In genomic region chr12:22687677-22688076, GRCh38 we compare ENCODE assay signal across 8 cellular contexts.
DNase-seq lines count a peak whose midpoint lies in the region; ATAC-seq and TF ChIP-seq lines count a peak whose summit lies in the region.

No MANE protein-coding gene starts in this region.

- H3K4me1 ChIP-seq in mammary epithelial cell (ENCODE audit: insufficient read depth, low read length) = peaks cover 9% of the 10 kb centered on the region
- peaks cover 14% of the 10 kb centered on the region for H3K4me1 ChIP-seq in skeletal muscle satellite cell (ENCODE audit: control insufficient read depth, insufficient read depth, low read length)
- no peaks in the 10 kb centered on the region for H3K4me1 ChIP-seq in suprapubic skin

- H3K27me3 Mint-ChIP-seq in Calu3 (ENCODE audit: unreplicated experiment) = no peaks in the 10 kb centered on the region

- no peaks in the 10 kb centered on the region for H3K4me1 Mint-ChIP-seq in Calu3 (ENCODE audit: low read depth, unreplicated experiment)

- no peak for TF ChIP-seq EP300 in suprapubic skin (IDR thresholded peaks at IDR 0.05)

- in situ Hi-C loops in mammary epithelial cell (cut with MboI; ENCODE audit: low sequenced_read_pairs in 2 of 2) = no loop called here

- H3K27ac Mint-ChIP-seq in Calu3 (ENCODE audit: unreplicated experiment) = no peak overlapping the region

- H3K4me3 ChIP-seq in mammary epithelial cell (replicated peaks in 1 of 3; ENCODE audit: insufficient read depth in 1 of 3, low read depth in 2 of 3, low read length in 3 of 3) (no peak overlapping the region), skeletal muscle satellite cell (ENCODE audit: low read length) (no peak overlapping the region), suprapubic skin (no peak overlapping the region)

- H3K36me3 ChIP-seq in mammary epithelial cell (ENCODE audit: insufficient read depth, low read length) (peaks cover 4% of the 10 kb centered on the region), skeletal muscle satellite cell (ENCODE audit: insufficient read depth, low read length) (peaks cover 9% of the 10 kb centered on the region), suprapubic skin (no peaks in the 10 kb centered on the region)

- no peak overlapping the region for H3K9ac ChIP-seq in mammary epithelial cell (ENCODE audit: insufficient read depth, low read length)
- peak overlapping the region; percentile 56 for H3K9ac ChIP-seq in skeletal muscle satellite cell (ENCODE audit: low read depth, low read length)

- H3K27ac ChIP-seq in mammary epithelial cell (ENCODE audit: insufficient read depth, low read depth, low read length) (no peak overlapping the region), suprapubic skin (no peak overlapping the region)

- 80% methylated on average over 3 of the region's 3 CpGs for WGBS in mammary epithelial cell (ENCODE audit: low coverage, missing lambda C conversion rate)
- 69% methylated on average over 3 of the region's 3 CpGs for WGBS in suprapubic skin

- no peak overlapping the region for H2AFZ ChIP-seq in mammary epithelial cell (ENCODE audit: low read depth, low read length)

- H3K4me2 ChIP-seq in mammary epithelial cell (ENCODE audit: insufficient read depth, low read depth, low read length) (no peak overlapping the region), skeletal muscle satellite cell (ENCODE audit: low read length) (peak overlapping the region; percentile 57)

- H3K9me3 ChIP-seq in mammary epithelial cell (replicated peaks; ENCODE audit: insufficient read depth, low read length) = no peaks in the 10 kb centered on the region
- H3K9me3 ChIP-seq in skeletal muscle satellite cell (replicated peaks; ENCODE audit: low read length) = no peaks in the 10 kb centered on the region
- H3K9me3 ChIP-seq in suprapubic skin = no peaks in the 10 kb centered on the region

- no peaks in the 10 kb centered on the region for H4K20me1 ChIP-seq in mammary epithelial cell (ENCODE audit: insufficient read depth, low read length)

- dilution Hi-C loops in mammary epithelial cell (cut with HindIII; ENCODE audit: low sequenced_read_pairs) = no loop called here

- BruUV-seq in mammary epithelial cell (replicated peaks; lab: Mats Ljungman, UMichigan) (no TSS peak), Calu3 (replicated peaks; lab: Mats Ljungman, UMichigan) (no TSS peak)

- DNase-seq in EH (ENCODE audit: low read depth) = peak; percentile 86
- DNase-seq in mammary epithelial cell = peak; percentile 51
- no peak for DNase-seq in Calu3
- no peak for DNase-seq in GOT3 (lab: John Stamatoyannopoulos, UW)
- no peak for DNase-seq in suprapubic skin (ENCODE audit: low spot score in 2 of 2)

- no peaks in the 10 kb centered on the region for H3K9me3 Mint-ChIP-seq in Calu3 (ENCODE audit: low read depth, unreplicated experiment)

- H3K4me3 Mint-ChIP-seq in Calu3 (ENCODE audit: low read depth, unreplicated experiment) = no peak overlapping the region

- no peak for TF ChIP-seq CTCF in mammary epithelial cell (conservative IDR thresholded peaks at IDR 0.05 in 1 of 2, IDR thresholded peaks at IDR 0.05 in 1 of 2; ENCODE audit: extremely low read depth in 1 of 2, insufficient read depth in 1 of 2, low read depth in 1 of 2, low read length in 2 of 2)
- TF ChIP-seq CTCF in Calu3 (IDR thresholded peaks at IDR 0.05; ENCODE audit: unreplicated experiment) = no peak
- TF ChIP-seq CTCF in suprapubic skin (IDR thresholded peaks at IDR 0.05) = no peak

- TF ChIP-seq POLR2A in suprapubic skin (IDR thresholded peaks at IDR 0.05) = no peak

- peaks cover 21% of the 10 kb centered on the region for H3K36me3 Mint-ChIP-seq in Calu3 (ENCODE audit: insufficient read depth, unreplicated experiment)

- peak; percentile 69 for ATAC-seq in GM21390 (IDR thresholded peaks at IDR 0.05; ENCODE audit: unreplicated experiment)
- peak; percentile 66 for ATAC-seq in HG03571 (IDR thresholded peaks at IDR 0.05; ENCODE audit: unreplicated experiment)

- H3K27me3 ChIP-seq in mammary epithelial cell (ENCODE audit: insufficient read depth, low read length) (no peaks in the 10 kb centered on the region), skeletal muscle satellite cell (ENCODE audit: control insufficient read depth, insufficient read depth, low read length) (no peaks in the 10 kb centered on the region), suprapubic skin (no peaks in the 10 kb centered on the region)

- CTCF ChIA-PET in mammary epithelial cell (lab: Charles Lee; ENCODE audit: low non-redundant PET) = no interaction called here
- CTCF ChIA-PET in Calu3 (lab: Charles Lee) = interaction anchor here (0.5 kb wide), 1 partner anchor 36 kb away, joined by 4 read pairs; no protein-coding TSS in a partner anchor

- H3K79me2 ChIP-seq in mammary epithelial cell (ENCODE audit: insufficient read depth, low read length) = no peaks in the 10 kb centered on the region

- intact Hi-C loops in mammary epithelial cell (cut with micrococcal nuclease) (no loop called here), Calu3 (cut with micrococcal nuclease; ENCODE audit: unreplicated experiment) (no loop called here)

Comparison
In these comparisons a context has a peak if more than half of its experiments do, and no peak if none do; other contexts are left out.
1. DNase-seq: peak in EH (single experiment) and mammary epithelial cell (single experiment); none in Calu3 (single experiment), GOT3 (single experiment) and suprapubic skin (0 of 2).